Comparison of ENCODE assay signal across 8 cellular contexts in genomic region chr17:75031972-75032895, GRCh38. TPM values are rescaled to one million over a fixed set of nuclear protein-coding genes. Genes with fewer than 3 reads are reported as not detected.
A peak's percentile ranks its signal among the peaks of the same experiment; 100 is the strongest.
DNase-seq lines count a peak whose midpoint lies in the region; ATAC-seq and TF ChIP-seq lines count a peak whose summit lies in the region.

No MANE protein-coding gene starts in this region.

- intact Hi-C loops in cardiac septum (cut with DNase I): loop anchor here (2.0 to 5.0 kb wide), 2 partner anchors 19 to 70 kb away; partner anchors contain the start of gene MRPL58

- H3K36me3 ChIP-seq in MM.1S (replicated peaks; ENCODE audit: insufficient read depth, low read length) (no peaks in the 10 kb centered on the region), SJSA1 (peaks cover 9% of the 10 kb centered on the region), parathyroid adenoma (ENCODE audit: control insufficient read depth, insufficient read depth, low read length) (no peaks in the 10 kb centered on the region)

- H3F3A ChIP-seq in MM.1S (ENCODE audit: insufficient read depth, low read length): peaks cover 23% of the 10 kb centered on the region

- H3K9me3 ChIP-seq in MM.1S (replicated peaks; ENCODE audit: insufficient read depth, low read length) (no peaks in the 10 kb centered on the region), SJSA1 (replicated peaks) (peaks cover 6% of the 10 kb centered on the region), parathyroid adenoma (ENCODE audit: control insufficient read depth, low read length) (no peaks in the 10 kb centered on the region)

- TF ChIP-seq CTCF in MM.1S (IDR thresholded peaks at IDR 0.05; ENCODE audit: low read length) (no peak), parathyroid adenoma (IDR thresholded peaks at IDR 0.05) (no peak)

- H3K79me2 ChIP-seq in MM.1S (ENCODE audit: low read length): no peaks in the 10 kb centered on the region
- no peaks in the 10 kb centered on the region for H3K79me2 ChIP-seq in parathyroid adenoma

- H4K20me1 ChIP-seq in MM.1S (ENCODE audit: insufficient read depth, low read length): no peaks in the 10 kb centered on the region

- no peak overlapping the region for H3K27ac ChIP-seq in MM.1S (ENCODE audit: low read length)
- H3K27ac ChIP-seq in SJSA1: no peak overlapping the region
- H3K27ac ChIP-seq in parathyroid adenoma: peak overlapping the region; percentile 31

- ATAC-seq in HG03095 (IDR thresholded peaks at IDR 0.05; ENCODE audit: unreplicated experiment) (no peak), HG03439 (IDR thresholded peaks at IDR 0.05; ENCODE audit: unreplicated experiment) (no peak)

- H3K9me2 ChIP-seq in MM.1S (replicated peaks; ENCODE audit: insufficient read depth, low read length): no peaks in the 10 kb centered on the region

- H3K4me3 ChIP-seq in MM.1S (ENCODE audit: low read length): peak overlapping the region; percentile 25; the same call in 1 of the 2 replicates
- peak overlapping the region; percentile 63 for H3K4me3 ChIP-seq in SJSA1
- peak overlapping the region; percentile 71 for H3K4me3 ChIP-seq in parathyroid adenoma (ENCODE audit: low read depth, low read length)

- no peak overlapping the region for H3K9ac ChIP-seq in MM.1S (ENCODE audit: low read length)
- H3K9ac ChIP-seq in parathyroid adenoma: no peak overlapping the region

- H3K27me3 ChIP-seq in MM.1S (replicated peaks; ENCODE audit: insufficient read depth, low read length) (no peaks in the 10 kb centered on the region; the same call in 1 of the 2 replicates), SJSA1 (replicated peaks) (no peaks in the 10 kb centered on the region), parathyroid adenoma (ENCODE audit: control insufficient read depth, insufficient read depth, low read length) (no peaks in the 10 kb centered on the region)

- peak overlapping the region; percentile 83 for H3K4me2 ChIP-seq in MM.1S (ENCODE audit: low read depth, low read length)
- peak overlapping the region; percentile 90 for H3K4me2 ChIP-seq in parathyroid adenoma (ENCODE audit: low read length)

- DNase-seq in DMS153 (lab: John Stamatoyannopoulos, UW) (peak; percentile 37), MM.1S (no peak), SJSA1 (ENCODE audit: low read depth in 1 of 2, low spot score in 2 of 2) (peak; percentile 73 to 89), amygdala (lab: John Stamatoyannopoulos, UW) (peak in 53 of 56 donors; percentile 28 to 92 (median 78)), cardiac septum (ENCODE audit: low spot score) (peak; percentile 79)

- H2AFZ ChIP-seq in MM.1S (ENCODE audit: low read length) (0 out of 2 replicates have a peak overlapping the region, but pooled peaks have one; percentile 36), parathyroid adenoma (peak overlapping the region; percentile 54)

- H3K4me1 ChIP-seq in MM.1S (ENCODE audit: low read length) (0 out of 2 replicates have a peak, but pooled peaks cover 4% of the 10 kb centered on the region), SJSA1 (replicated peaks) (peaks cover 19% of the 10 kb centered on the region), parathyroid adenoma (peaks cover 6% of the 10 kb centered on the region)

RNA-seq across cellular contexts. Expression of gene ATP5PD, which starts 14.5 kb away (rescaled TPM):
- 601 and 1,079 TPM in 2 replicates for total RNA-seq in SJSA1 (2014; rRNA removed; shearing (Covaris generic))
- total RNA-seq in cardiac septum: 616 TPM

RNA-seq across cellular contexts. Expression of gene KCTD2, which starts 14.8 kb away (rescaled TPM):
- 24.4 and 28.6 TPM in 2 replicates for total RNA-seq in SJSA1 (2014; rRNA removed; shearing (Covaris generic))
- 43.2 TPM for total RNA-seq in cardiac septum

RNA-seq across cellular contexts. Expression of gene MRPL58, which starts 19.8 kb away (rescaled TPM):
- 154 and 186 TPM in 2 replicates for total RNA-seq in SJSA1 (2014; rRNA removed; shearing (Covaris generic))
- 39.3 TPM for total RNA-seq in cardiac septum

RNA-seq across cellular contexts. Expression of gene CDR2L, which starts 44.8 kb away (rescaled TPM):
- total RNA-seq in SJSA1 (2014; rRNA removed; shearing (Covaris generic)): 9.6 and 14.7 TPM in 2 replicates
- 20.1 TPM for total RNA-seq in cardiac septum

RNA-seq across cellular contexts. Expression of gene SLC16A5, which starts 55.5 kb away (rescaled TPM):
- 0.50 and 0.71 TPM in 2 replicates for total RNA-seq in SJSA1 (2014; rRNA removed; shearing (Covaris generic))
- 22.7 TPM for total RNA-seq in cardiac septum
